Comparison of ENCODE assay signal across 1 cellular context in the genomic region with DNA sequence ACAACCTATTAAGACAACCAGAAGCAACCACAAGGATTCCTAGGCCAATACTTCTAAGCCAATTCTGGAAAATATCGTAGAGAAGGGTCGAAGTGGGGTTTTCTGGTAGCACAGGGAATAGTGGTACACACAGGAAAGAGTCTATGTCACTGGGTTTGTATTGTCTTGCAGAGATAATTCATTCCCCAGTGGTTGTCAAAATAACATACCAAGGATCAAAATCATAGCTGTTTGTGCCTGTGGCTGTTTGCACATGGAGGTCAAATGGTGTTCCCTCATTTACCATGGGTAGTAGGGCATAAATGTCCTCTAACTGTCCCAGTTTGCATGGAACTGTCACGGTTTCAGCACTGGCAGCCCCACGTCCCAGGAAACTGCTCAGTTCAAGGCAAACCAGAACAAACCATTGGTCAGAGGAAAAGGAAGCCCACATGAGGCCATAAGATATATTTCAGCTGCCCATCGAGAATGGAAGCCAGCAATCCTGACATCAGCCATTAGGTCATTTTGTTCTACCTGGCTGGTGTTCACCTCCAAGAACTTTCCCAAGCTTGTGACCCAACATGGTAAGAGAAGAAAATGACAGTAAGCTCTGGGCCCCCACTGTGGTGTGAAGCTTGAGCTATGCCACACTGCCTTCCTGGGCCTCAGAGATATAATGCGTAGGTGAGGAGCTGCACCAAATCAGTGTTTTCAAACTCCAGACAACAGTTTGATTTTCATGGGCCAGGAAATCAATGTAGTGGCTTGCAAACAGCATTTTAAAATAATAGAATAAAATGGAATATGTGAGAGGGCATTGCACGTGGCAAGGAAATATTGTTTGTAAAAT.
TF ChIP-seq lines count a peak whose summit lies in the region.

No MANE protein-coding gene starts in this region.

TF ChIP-seq in HEK293, 187 proteins besides CTCF, POLR2A, EP300 and RAD21 (continued from another document):
- TF ChIP-seq PRDM10 (tag by site-specific recombination; IDR thresholded peaks at IDR 0.05) (peak; percentile 97), ZNF544 (tag by site-specific recombination; IDR thresholded peaks at IDR 0.05) (no peak), FEZF1 (tag by site-specific recombination; IDR thresholded peaks at IDR 0.05) (peak; percentile 9; the same call in 1 of the 2 replicates), ZNF211 (tag by site-specific recombination; IDR thresholded peaks at IDR 0.05; ENCODE audit: low read depth) (no peak)
- TF ChIP-seq, protein P1, sequence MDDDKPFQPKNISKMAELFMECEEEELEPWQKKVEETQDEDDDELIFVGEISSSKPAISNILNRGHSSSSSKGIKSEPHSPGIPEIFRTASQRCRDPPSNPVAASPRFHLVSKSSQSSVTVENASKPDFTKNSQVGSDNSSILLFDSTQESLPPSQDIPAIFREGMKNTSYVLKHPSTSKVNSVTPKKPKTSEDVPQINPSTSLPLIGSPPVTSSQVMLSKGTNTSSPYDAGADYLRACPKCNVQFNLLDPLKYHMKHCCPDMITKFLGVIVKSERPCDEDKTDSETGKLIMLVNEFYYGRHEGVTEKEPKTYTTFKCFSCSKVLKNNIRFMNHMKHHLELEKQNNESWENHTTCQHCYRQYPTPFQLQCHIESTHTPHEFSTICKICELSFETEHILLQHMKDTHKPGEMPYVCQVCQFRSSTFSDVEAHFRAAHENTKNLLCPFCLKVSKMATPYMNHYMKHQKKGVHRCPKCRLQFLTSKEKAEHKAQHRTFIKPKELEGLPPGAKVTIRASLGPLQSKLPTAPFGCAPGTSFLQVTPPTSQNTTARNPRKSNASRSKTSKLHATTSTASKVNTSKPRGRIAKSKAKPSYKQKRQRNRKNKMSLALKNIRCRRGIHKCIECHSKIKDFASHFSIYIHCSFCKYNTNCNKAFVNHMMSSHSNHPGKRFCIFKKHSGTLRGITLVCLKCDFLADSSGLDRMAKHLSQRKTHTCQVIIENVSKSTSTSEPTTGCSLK (tag by site-specific recombination; IDR thresholded peaks at IDR 0.05): no peak
